Comparison of ENCODE assay signal across 33 cellular contexts in the genomic region with DNA sequence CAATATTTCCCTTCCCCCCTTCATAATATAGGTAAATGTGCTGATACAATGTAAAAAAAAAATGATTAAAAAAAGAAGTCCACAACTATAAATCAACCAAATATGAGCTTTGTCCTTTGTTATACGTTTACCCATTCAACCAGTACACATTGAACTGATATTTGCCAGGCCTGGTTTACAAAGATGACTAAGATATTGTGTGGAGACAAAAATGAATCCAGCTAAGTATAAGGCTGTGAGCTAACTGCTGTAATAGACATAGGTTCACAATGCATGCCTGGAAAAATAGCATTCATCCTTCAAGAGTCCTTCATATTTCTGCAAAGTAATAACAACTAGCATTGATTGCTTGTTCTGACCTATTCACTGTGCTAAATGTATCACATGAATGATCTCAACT. TPM values are rescaled to one million over a fixed set of nuclear protein-coding genes. Genes with fewer than 3 reads are reported as not detected.
"Had no signal": no experiment of that assay in that cellular context is flagged by ENCODE, and none has a peak within 500 bp of the region (broad histone marks: within the 10 kb centered on the region; RNA-seq: fewer than 3 reads in every experiment).

No MANE protein-coding gene starts in this region.

- H3K9me3 ChIP-seq: pancreas, prostate gland, vagina had no signal

- H3K4me1 ChIP-seq: esophagus muscularis mucosa, pancreas, prostate gland had no signal

- H3K27ac ChIP-seq: esophagus muscularis mucosa, pancreas, prostate gland, vagina, VCaP had no signal

- ATAC-seq: activated CD4-positive, CD25-positive, alpha-beta regulatory T cell treated with anti-CD3 and anti-CD28 coated beads, Interleukin-2, amount 50 U/mL, for 24 hours; left colon; naive thymus-derived CD4-positive, alpha-beta T cell; pancreas; sciatic nerve; stimulated activated memory B cell treated with anti-CD40 and anti-IgM and Interleukin-4, amounts not matched to agents 10 μg/mL and 1 μg/mL and 100 μg/mL, for 72 hours; stimulated activated naive CD8-positive, alpha-beta T cell treated with anti-CD3 and anti-CD28 coated beads, Interleukin-15, amount 100 ng/mL, for 72 hours had no signal

- H3K4me3 ChIP-seq: esophagus muscularis mucosa, pancreas, prostate gland, skin epidermis, vagina had no signal

- H3K36me3 ChIP-seq: esophagus muscularis mucosa, pancreas, prostate gland, vagina had no signal

- DNase-seq: activated CD4-positive, alpha-beta T cell treated with anti-CD3 and anti-CD28 coated beads for 48 hours; activated CD4-positive, alpha-beta T cell treated with anti-CD3 and anti-CD28 coated beads, Interleukin-2, amount 50 U/mL, for 48 hours; activated CD8-positive, alpha-beta memory T cell treated with anti-CD3 and anti-CD28 coated beads for 24 hours; activated effector memory CD4-positive, alpha-beta T cell treated with anti-CD3 and anti-CD28 coated beads, Interleukin-2, amount 50 U/mL, for 16 hours; activated naive CD4-positive, alpha-beta T cell treated with anti-CD3 and anti-CD28 coated beads for 36 hours; amygdala; caudate nucleus; cortex of kidney; head of caudate nucleus; hippocampal formation; immature natural killer cell; kidney; left colon; mammary epithelial cell; naive thymus-derived CD4-positive, alpha-beta T cell; pancreas; retina; stimulated activated CD4-positive, alpha-beta T cell treated with anti-CD3 and anti-CD28 coated beads, Interleukin-12 subunit alpha, Interleukin-12 subunit beta, amount 100 ng/mL, for 4 hours; stimulated activated CD4-positive, alpha-beta T cell treated with anti-CD3 and anti-CD28 coated beads, Interleukin-4, amount 100 ng/mL, for 4 hours; stimulated activated CD8-positive, alpha-beta memory T cell treated with anti-CD3 and anti-CD28 coated beads, Interleukin-4, amount 100 ng/mL, for 48 hours; stimulated activated naive CD8-positive, alpha-beta T cell treated with anti-CD3 and anti-CD28 coated beads, Interleukin-15, amount 100 ng/mL, for 72 hours; substantia nigra; T-helper 9 cell had no signal

- H3K27me3 ChIP-seq: esophagus muscularis mucosa, pancreas, vagina had no signal

RNA-seq across cellular contexts. Expression of a gene that starts 6.9 kb away (rescaled TPM):
- total RNA-seq: activated naive CD4-positive, alpha-beta T cell treated with anti-CD3 and anti-CD28 coated beads for 36 hours; endothelial cell of umbilical vein; pancreas had no signal
- polyA plus RNA-seq: immature natural killer cell; naive thymus-derived CD4-positive, alpha-beta T cell; neural cell had no signal
